In the genomic region with DNA sequence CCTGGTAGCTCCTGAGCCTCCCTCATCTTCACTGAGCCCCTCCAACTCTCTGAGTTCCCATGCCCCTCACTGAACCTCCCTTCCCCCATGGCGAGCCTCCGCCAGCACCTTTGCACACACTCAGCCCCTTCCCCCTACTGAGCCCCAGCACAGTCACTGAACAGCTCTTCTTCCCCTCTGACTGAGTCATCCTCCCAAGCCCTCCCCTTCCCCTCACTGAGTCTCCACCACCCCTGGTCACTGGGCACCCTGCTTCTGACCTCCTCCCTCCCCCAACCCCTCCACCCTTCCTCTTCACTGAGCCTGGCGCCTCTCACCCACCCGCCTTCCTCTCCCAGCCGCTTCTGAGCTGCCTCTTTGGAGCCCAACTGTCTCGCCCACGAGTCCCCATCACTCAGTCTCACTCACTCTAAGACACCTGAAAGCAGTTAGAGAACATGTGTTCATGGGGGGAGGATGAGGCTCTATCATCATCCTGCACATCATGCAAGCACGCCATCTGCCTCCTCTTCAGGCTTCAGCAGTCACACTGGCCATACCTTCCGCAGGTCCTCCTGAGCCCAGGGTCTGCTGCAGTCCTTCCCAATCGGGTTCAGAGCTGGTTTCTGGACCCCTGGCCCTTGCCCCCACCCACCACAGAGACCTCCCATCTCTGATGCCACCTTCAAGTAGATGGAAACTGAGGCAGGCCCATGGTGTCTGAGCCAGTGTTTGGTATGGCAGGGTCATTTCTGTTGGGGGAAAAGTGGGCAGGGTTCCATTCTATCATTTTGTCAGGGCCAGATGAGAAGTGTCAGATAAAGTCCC, we compare ENCODE assay signal across 8 cellular contexts. TPM values are rescaled to one million over a fixed set of nuclear protein-coding genes. Genes with fewer than 3 reads are reported as not detected.
DNase-seq lines count a peak whose midpoint lies in the region; ATAC-seq and TF ChIP-seq lines count a peak whose summit lies in the region.

No MANE protein-coding gene starts in this region.

- H3K36me3 ChIP-seq in CD8-positive, alpha-beta memory T cell (ENCODE audit: insufficient read depth, low read length), result no peaks in the 10 kb centered on the region
- H3K36me3 ChIP-seq in mucosa of stomach (ENCODE audit: control insufficient read depth, insufficient read depth, low read length), result peaks cover 16% of the 10 kb centered on the region
- H3K36me3 ChIP-seq in ascending aorta, result no peaks in the 10 kb centered on the region

- no peak overlapping the region for H3K4me3 ChIP-seq in CD8-positive, alpha-beta memory T cell (ENCODE audit: low read length)
- H3K4me3 ChIP-seq in mucosa of stomach (ENCODE audit: low read length) (no peak overlapping the region), ascending aorta (no peak overlapping the region)

- H3K27me3 Mint-ChIP-seq in CD8-positive, alpha-beta memory T cell, result peaks cover 38 to 54% of the 10 kb centered on the region in 2 donors

- H3K4me1 Mint-ChIP-seq in CD8-positive, alpha-beta memory T cell, result peaks cover 6 to 18% (median 8%) of the 10 kb centered on the region in 3 donors

- no peaks in the 10 kb centered on the region for H3K9me3 Mint-ChIP-seq in CD8-positive, alpha-beta memory T cell

- no peak for DNase-seq in CD8-positive, alpha-beta memory T cell
- DNase-seq in HCEC 1CT (peak; percentile 65), NCI-H1105 treated with DMSO at 0.1 percent for 48 hours (lab: John Stamatoyannopoulos, UW) (no peak), NCI-H1930 (lab: John Stamatoyannopoulos, UW) (no peak), ascending aorta (ENCODE audit: low spot score in 2 of 2) (no peak)

- H3K27ac Mint-ChIP-seq in CD8-positive, alpha-beta memory T cell, result peak overlapping the region in 2 of 8 donors; percentile 35 to 77

- intact Hi-C loops in ascending aorta (cut with DNase I), result loop anchor here (5.0 kb wide), 2 partner anchors 69 to 1896 kb away; a partner anchor contains a TSS

- H3K4me1 ChIP-seq in CD8-positive, alpha-beta memory T cell (ENCODE audit: insufficient read depth, low read length), result peaks cover 11% of the 10 kb centered on the region
- peaks cover 43% of the 10 kb centered on the region for H3K4me1 ChIP-seq in mucosa of stomach (ENCODE audit: control insufficient read depth, insufficient read depth, low read length)
- H3K4me1 ChIP-seq in ascending aorta, result peaks cover 12% of the 10 kb centered on the region in 2 donors

- CTCF ChIA-PET in CD8-positive, alpha-beta memory T cell (lab: Charles Lee), result interaction anchor here (0.6 kb wide), 1 partner anchor 401 kb away, joined by 3 read pairs; a partner anchor contains a TSS

- POLR2A ChIA-PET in CD8-positive, alpha-beta memory T cell (lab: Charles Lee), result no interaction called here

- H3K27ac ChIP-seq in CD8-positive, alpha-beta memory T cell (ENCODE audit: low read depth, low read length), result no peak overlapping the region
- H3K27ac ChIP-seq in VCaP, result peak overlapping the region; percentile 73
- no peak overlapping the region for H3K27ac ChIP-seq in ascending aorta

- TF ChIP-seq CTCF in VCaP (conservative IDR thresholded peaks at IDR 0.05) (no peak), ascending aorta (IDR thresholded peaks at IDR 0.05) (no peak)

- peak overlapping the region; percentile 32 for H3K9ac ChIP-seq in mucosa of stomach (ENCODE audit: low read length)

- H3K27me3 ChIP-seq in CD8-positive, alpha-beta memory T cell (ENCODE audit: insufficient read depth, low read length, poor library complexity, severe bottlenecking), result peaks cover 34% of the 10 kb centered on the region
- H3K27me3 ChIP-seq in mucosa of stomach (ENCODE audit: control insufficient read depth, insufficient read depth, low read length) (no peaks in the 10 kb centered on the region), ascending aorta (no peaks in the 10 kb centered on the region)

- no peaks in the 10 kb centered on the region for H3K36me3 Mint-ChIP-seq in CD8-positive, alpha-beta memory T cell

- no peak for ATAC-seq in GM18511 (IDR thresholded peaks at IDR 0.05; ENCODE audit: unreplicated experiment)

- peak overlapping the region in 4 of 7 donors; percentile 6 to 58 (median 18) for H3K4me3 Mint-ChIP-seq in CD8-positive, alpha-beta memory T cell

- no peaks in the 10 kb centered on the region for H3K9me3 ChIP-seq in CD8-positive, alpha-beta memory T cell (ENCODE audit: low read length)
- H3K9me3 ChIP-seq in mucosa of stomach (ENCODE audit: control insufficient read depth, low read length) (no peaks in the 10 kb centered on the region), ascending aorta (no peaks in the 10 kb centered on the region)

RNA-seq across cellular contexts. Expression of a gene that starts 2.0 kb away (rescaled TPM):
- total RNA-seq in CD8-positive, alpha-beta memory T cell, result 1 to 10 TPM in 1 of 2 experiments, under 1 TPM in 1; 0.73 to 1.2 TPM
- polyA plus RNA-seq in CD8-positive, alpha-beta memory T cell, result not detected
- 37.6 TPM for total RNA-seq in ascending aorta

RNA-seq across cellular contexts. Expression of a gene that starts 21.1 kb away (rescaled TPM):
- total RNA-seq in CD8-positive, alpha-beta memory T cell, result not detected
- not detected for polyA plus RNA-seq in CD8-positive, alpha-beta memory T cell
- total RNA-seq in ascending aorta, result 45.4 TPM

RNA-seq across cellular contexts. Expression of a gene that starts 31.2 kb away (rescaled TPM):
- total RNA-seq in CD8-positive, alpha-beta memory T cell, result under 1 TPM; 0.24 to 0.39 TPM
- polyA plus RNA-seq in CD8-positive, alpha-beta memory T cell, result 4.6 TPM
- not detected for total RNA-seq in ascending aorta

Comparison
In these comparisons a context has a peak if more than half of its experiments do, and no peak if none do; other contexts are left out.
1. RNA of a gene that starts 2.0 kb away (total RNA-seq): 37.6 TPM in ascending aorta (single experiment); 0.73 to 1.2 TPM in CD8-positive, alpha-beta memory T cell; every median in the first group is over 10 times any median in the second.
2. RNA of a gene that starts 21.1 kb away (total RNA-seq): 45.4 TPM in ascending aorta (single experiment); not detected in CD8-positive, alpha-beta memory T cell; every median in the first group is over 10 times any median in the second.